In the genomic region with DNA sequence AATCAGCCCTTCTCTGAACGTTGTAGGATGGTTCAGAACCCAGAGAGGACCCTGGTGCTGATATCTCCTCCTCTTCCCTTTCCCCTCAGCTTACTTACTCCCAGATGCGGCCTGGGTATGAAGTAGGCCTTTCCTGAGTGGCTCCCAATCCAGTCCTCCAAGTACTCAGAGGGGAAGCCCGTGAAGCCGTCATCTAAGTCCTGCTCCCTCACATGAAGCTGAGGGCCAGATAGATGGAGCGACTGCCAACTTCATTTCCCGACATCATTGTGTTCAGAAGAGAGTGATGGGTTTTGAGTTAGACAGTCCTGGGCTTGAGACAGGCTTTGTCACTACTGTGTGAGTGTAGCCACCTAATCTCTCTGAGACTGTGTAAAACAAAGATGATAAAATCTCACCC, we compare ENCODE assay signal across 7 cellular contexts. TPM values are rescaled to one million over a fixed set of nuclear protein-coding genes. Genes with fewer than 3 reads are reported as not detected.
DNase-seq lines count a peak whose midpoint lies in the region; ATAC-seq and TF ChIP-seq lines count a peak whose summit lies in the region.

No MANE protein-coding gene starts in this region.

- no peak for TF ChIP-seq CTCF in activated CD8-positive, alpha-beta T cell treated with anti-CD3 and anti-CD28 coated beads for 36 hours (IDR thresholded peaks at IDR 0.05)
- TF ChIP-seq CTCF in gastroesophageal sphincter (IDR thresholded peaks at IDR 0.05), result no peak

- H3K36me3 ChIP-seq in gastroesophageal sphincter (no peaks in the 10 kb centered on the region), HAP-1 (replicated peaks) (no peaks in the 10 kb centered on the region)

- H3K4me1 ChIP-seq in gastroesophageal sphincter (peaks cover 5 to 49% (median 13%) of the 10 kb centered on the region in 3 donors), HAP-1 (peaks cover 25% of the 10 kb centered on the region)

- CTCF ChIA-PET in activated CD8-positive, alpha-beta T cell treated with anti-CD3 and anti-CD28 coated beads for 36 hours (lab: Charles Lee), result interaction anchor here (0.6 to 6.7 kb wide), 15 partner anchors 14 to 424 kb away, joined by 3 to 108 read pairs (median 9); a partner anchor contains a TSS

- H3K4me1 Mint-ChIP-seq in activated CD8-positive, alpha-beta T cell treated with anti-CD3 and anti-CD28 coated beads for 36 hours (ENCODE audit: low read depth), result peaks cover 36% of the 10 kb centered on the region

- no peak for TF ChIP-seq EP300 in gastroesophageal sphincter (IDR thresholded peaks at IDR 0.05)

- peak overlapping the region; percentile 51 to 98 (median 92) for H3K27ac ChIP-seq in gastroesophageal sphincter

- POLR2A ChIA-PET in activated CD8-positive, alpha-beta T cell treated with anti-CD3 and anti-CD28 coated beads for 36 hours (lab: Charles Lee), result interaction anchor here (0.6 to 2.3 kb wide), 11 partner anchors 9 to 246 kb away, joined by 3 to 12 read pairs (median 3); a partner anchor contains a TSS

- intact Hi-C loops in activated CD8-positive, alpha-beta T cell treated with anti-CD3 and anti-CD28 coated beads for 36 hours (cut with micrococcal nuclease), result no loop called here

- peaks cover 2% of the 10 kb centered on the region for H3K36me3 Mint-ChIP-seq in activated CD8-positive, alpha-beta T cell treated with anti-CD3 and anti-CD28 coated beads for 36 hours (ENCODE audit: low read depth)

- peak overlapping the region; percentile 86 for H3K4me3 Mint-ChIP-seq in activated CD8-positive, alpha-beta T cell treated with anti-CD3 and anti-CD28 coated beads for 36 hours

- H3K4me3 ChIP-seq in gastroesophageal sphincter (peak overlapping the region in 1 of 2 donors; percentile 74), HAP-1 (no peak overlapping the region)

- no peaks in the 10 kb centered on the region for H3K9me3 Mint-ChIP-seq in activated CD8-positive, alpha-beta T cell treated with anti-CD3 and anti-CD28 coated beads for 36 hours

- no peaks in the 10 kb centered on the region for H3K27me3 ChIP-seq in gastroesophageal sphincter
- no peaks in the 10 kb centered on the region for H3K27me3 ChIP-seq in HAP-1 (ENCODE audit: low read depth)

- in situ Hi-C loops in HAP-1 (cut with MboI; ENCODE audit: low sequenced_read_pairs), result no loop called here

- peak; percentile 29 for ATAC-seq in activated CD8-positive, alpha-beta T cell treated with anti-CD3 and anti-CD28 coated beads for 36 hours
- ATAC-seq in gastroesophageal sphincter (no peak), HG02981 (IDR thresholded peaks at IDR 0.05; ENCODE audit: unreplicated experiment) (no peak)

- no peaks in the 10 kb centered on the region for H3K27me3 Mint-ChIP-seq in activated CD8-positive, alpha-beta T cell treated with anti-CD3 and anti-CD28 coated beads for 36 hours

- WGBS in gastroesophageal sphincter (ENCODE audit: low coverage in 1 of 2), 2 donors, result 38 to 52% methylated on average over 1 to 3 of the region's 6 CpGs

- DNase-seq in HK-2 (ENCODE audit: unreplicated experiment) (peak; percentile 22), LoVo (ENCODE audit: low spot score) (no peak), HAP-1 (ENCODE audit: low spot score in 2 of 2) (no peak)
- no peak for DNase-seq in activated CD8-positive, alpha-beta T cell treated with anti-CD3 and anti-CD28 coated beads for 36 hours
- DNase-seq in stimulated activated CD8-positive, alpha-beta memory T cell treated with anti-CD3 and anti-CD28 coated beads, Interleukin-4, amount 100 ng/mL, for 48 hours, result peak; percentile 39

- no peaks in the 10 kb centered on the region for H3K9me3 ChIP-seq in gastroesophageal sphincter
- no peaks in the 10 kb centered on the region for H3K9me3 ChIP-seq in HAP-1

- TF ChIP-seq POLR2A in gastroesophageal sphincter (IDR thresholded peaks at IDR 0.05), result no peak

- peak overlapping the region; percentile 89 for H3K27ac Mint-ChIP-seq in activated CD8-positive, alpha-beta T cell treated with anti-CD3 and anti-CD28 coated beads for 36 hours

RNA-seq across cellular contexts. Expression of a gene that starts 2.7 kb away (rescaled TPM):
- 1 to 10 TPM; 5.7 to 6.3 TPM for total RNA-seq in activated CD8-positive, alpha-beta T cell treated with anti-CD3 and anti-CD28 coated beads for 36 hours
- 10 to 100 TPM; 16.2 to 33.4 (median 22.8) TPM for total RNA-seq in gastroesophageal sphincter

RNA-seq across cellular contexts. Expression of a gene that starts 25.0 kb away (rescaled TPM):
- total RNA-seq in activated CD8-positive, alpha-beta T cell treated with anti-CD3 and anti-CD28 coated beads for 36 hours, result 10 to 100 TPM; 86.0 to 96.9 TPM
- total RNA-seq in gastroesophageal sphincter, result 10 to 100 TPM; 49.2 to 66.7 (median 60.2) TPM

Comparison
In these comparisons a context has a peak if more than half of its experiments do, and no peak if none do; other contexts are left out.
1. DNase-seq: peak in HK-2 (single experiment) and stimulated activated CD8-positive, alpha-beta memory T cell treated with anti-CD3 and anti-CD28 coated beads, Interleukin-4, amount 100 ng/mL, for 48 hours (single experiment); none in activated CD8-positive, alpha-beta T cell treated with anti-CD3 and anti-CD28 coated beads for 36 hours (single experiment), LoVo (single experiment) and HAP-1 (0 of 2).